In the genomic region with DNA sequence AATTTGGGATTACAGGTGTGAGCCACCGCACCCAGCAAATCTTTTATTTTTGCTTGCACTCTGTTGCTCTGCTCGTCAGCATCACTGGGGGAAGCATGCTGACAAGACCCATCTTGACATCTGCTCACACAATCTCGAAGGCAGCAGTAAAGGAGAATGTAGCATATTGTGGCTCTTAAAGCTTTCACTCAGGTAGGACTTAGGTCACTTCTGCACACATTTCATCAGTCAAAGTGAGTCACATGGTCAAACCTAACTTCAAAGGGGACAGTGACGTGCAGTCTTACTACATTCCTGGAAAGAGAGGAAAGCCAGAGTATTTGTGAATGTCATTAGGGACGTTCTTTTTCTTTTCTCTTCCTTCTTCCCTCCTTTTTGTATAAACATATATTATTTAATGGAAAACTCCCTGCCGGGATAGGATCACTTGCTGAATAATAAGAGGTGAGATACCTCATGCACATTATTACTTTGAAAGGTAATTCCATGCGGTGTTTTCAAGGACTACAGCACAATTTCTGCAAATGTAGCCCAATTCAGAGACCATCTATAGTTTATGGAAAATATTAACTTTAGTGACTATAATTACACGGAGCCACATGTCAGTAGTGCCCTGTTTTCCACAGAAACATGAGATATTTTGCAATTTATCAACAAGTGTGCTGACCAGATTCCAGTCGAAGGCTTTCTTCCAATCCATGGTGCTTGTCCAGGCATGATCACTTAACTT, we compare ENCODE assay signal across 1 cellular context.
A peak's percentile ranks its signal among the peaks of the same experiment; 100 is the strongest.
TF ChIP-seq lines count a peak whose summit lies in the region.

No MANE protein-coding gene starts in this region.

TF ChIP-seq in HepG2, 621 proteins besides CTCF, POLR2A, EP300 and RAD21 (continued from another document and continues in another):
- no peak for TF ChIP-seq JUND (CRISPR knock-in tag; IDR thresholded peaks at IDR 0.05)
- TF ChIP-seq, protein P1, sequence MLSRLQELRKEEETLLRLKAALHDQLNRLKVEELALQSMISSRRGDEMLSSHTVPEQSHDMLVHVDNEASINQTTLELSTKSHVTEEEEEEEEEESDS (CRISPR knock-in tag; IDR thresholded peaks at IDR 0.05; ENCODE audit: borderline replicate concordance) = no peak
- TF ChIP-seq AKAP8 (CRISPR knock-in tag; IDR thresholded peaks at IDR 0.05) = no peak
- TF ChIP-seq, protein P2, sequence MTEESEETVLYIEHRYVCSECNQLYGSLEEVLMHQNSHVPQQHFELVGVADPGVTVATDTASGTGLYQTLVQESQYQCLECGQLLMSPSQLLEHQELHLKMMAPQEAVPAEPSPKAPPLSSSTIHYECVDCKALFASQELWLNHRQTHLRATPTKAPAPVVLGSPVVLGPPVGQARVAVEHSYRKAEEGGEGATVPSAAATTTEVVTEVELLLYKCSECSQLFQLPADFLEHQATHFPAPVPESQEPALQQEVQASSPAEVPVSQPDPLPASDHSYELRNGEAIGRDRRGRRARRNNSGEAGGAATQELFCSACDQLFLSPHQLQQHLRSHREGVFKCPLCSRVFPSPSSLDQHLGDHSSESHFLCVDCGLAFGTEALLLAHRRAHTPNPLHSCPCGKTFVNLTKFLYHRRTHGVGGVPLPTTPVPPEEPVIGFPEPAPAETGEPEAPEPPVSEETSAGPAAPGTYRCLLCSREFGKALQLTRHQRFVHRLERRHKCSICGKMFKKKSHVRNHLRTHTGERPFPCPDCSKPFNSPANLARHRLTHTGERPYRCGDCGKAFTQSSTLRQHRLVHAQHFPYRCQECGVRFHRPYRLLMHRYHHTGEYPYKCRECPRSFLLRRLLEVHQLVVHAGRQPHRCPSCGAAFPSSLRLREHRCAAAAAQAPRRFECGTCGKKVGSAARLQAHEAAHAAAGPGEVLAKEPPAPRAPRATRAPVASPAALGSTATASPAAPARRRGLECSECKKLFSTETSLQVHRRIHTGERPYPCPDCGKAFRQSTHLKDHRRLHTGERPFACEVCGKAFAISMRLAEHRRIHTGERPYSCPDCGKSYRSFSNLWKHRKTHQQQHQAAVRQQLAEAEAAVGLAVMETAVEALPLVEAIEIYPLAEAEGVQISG (CRISPR knock-in tag; IDR thresholded peaks at IDR 0.05) = no peak
- no peak for TF ChIP-seq ZNF678 (CRISPR knock-in tag; IDR thresholded peaks at IDR 0.05)
- TF ChIP-seq RFX1 (IDR thresholded peaks at IDR 0.05) = no peak
- no peak for TF ChIP-seq MAFF (IDR thresholded peaks at IDR 0.05; ENCODE audit: low read depth, low read length)
- no peak for TF ChIP-seq ZNF605 (CRISPR knock-in tag; IDR thresholded peaks at IDR 0.05)
- no peak for TF ChIP-seq MXD4 (CRISPR knock-in tag; IDR thresholded peaks at IDR 0.05)
- TF ChIP-seq ZBTB21 (CRISPR knock-in tag; IDR thresholded peaks at IDR 0.05) = no peak; the same call in 1 of the 2 replicates
- TF ChIP-seq, protein P3, sequence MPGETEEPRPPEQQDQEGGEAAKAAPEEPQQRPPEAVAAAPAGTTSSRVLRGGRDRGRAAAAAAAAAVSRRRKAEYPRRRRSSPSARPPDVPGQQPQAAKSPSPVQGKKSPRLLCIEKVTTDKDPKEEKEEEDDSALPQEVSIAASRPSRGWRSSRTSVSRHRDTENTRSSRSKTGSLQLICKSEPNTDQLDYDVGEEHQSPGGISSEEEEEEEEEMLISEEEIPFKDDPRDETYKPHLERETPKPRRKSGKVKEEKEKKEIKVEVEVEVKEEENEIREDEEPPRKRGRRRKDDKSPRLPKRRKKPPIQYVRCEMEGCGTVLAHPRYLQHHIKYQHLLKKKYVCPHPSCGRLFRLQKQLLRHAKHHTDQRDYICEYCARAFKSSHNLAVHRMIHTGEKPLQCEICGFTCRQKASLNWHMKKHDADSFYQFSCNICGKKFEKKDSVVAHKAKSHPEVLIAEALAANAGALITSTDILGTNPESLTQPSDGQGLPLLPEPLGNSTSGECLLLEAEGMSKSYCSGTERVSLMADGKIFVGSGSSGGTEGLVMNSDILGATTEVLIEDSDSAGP (CRISPR knock-in tag; IDR thresholded peaks at IDR 0.05; ENCODE audit: borderline replicate concordance) = no peak
- TF ChIP-seq ZNF337 (CRISPR knock-in tag; IDR thresholded peaks at IDR 0.05; ENCODE audit: borderline replicate concordance, low read depth) = no peak
- TF ChIP-seq ZNF3 (CRISPR knock-in tag; IDR thresholded peaks at IDR 0.05) = no peak
- no peak for TF ChIP-seq JUN (CRISPR knock-in tag; IDR thresholded peaks at IDR 0.05)
- no peak for TF ChIP-seq HMG20B (CRISPR knock-in tag; conservative IDR thresholded peaks at IDR 0.05)
- TF ChIP-seq, protein P4, sequence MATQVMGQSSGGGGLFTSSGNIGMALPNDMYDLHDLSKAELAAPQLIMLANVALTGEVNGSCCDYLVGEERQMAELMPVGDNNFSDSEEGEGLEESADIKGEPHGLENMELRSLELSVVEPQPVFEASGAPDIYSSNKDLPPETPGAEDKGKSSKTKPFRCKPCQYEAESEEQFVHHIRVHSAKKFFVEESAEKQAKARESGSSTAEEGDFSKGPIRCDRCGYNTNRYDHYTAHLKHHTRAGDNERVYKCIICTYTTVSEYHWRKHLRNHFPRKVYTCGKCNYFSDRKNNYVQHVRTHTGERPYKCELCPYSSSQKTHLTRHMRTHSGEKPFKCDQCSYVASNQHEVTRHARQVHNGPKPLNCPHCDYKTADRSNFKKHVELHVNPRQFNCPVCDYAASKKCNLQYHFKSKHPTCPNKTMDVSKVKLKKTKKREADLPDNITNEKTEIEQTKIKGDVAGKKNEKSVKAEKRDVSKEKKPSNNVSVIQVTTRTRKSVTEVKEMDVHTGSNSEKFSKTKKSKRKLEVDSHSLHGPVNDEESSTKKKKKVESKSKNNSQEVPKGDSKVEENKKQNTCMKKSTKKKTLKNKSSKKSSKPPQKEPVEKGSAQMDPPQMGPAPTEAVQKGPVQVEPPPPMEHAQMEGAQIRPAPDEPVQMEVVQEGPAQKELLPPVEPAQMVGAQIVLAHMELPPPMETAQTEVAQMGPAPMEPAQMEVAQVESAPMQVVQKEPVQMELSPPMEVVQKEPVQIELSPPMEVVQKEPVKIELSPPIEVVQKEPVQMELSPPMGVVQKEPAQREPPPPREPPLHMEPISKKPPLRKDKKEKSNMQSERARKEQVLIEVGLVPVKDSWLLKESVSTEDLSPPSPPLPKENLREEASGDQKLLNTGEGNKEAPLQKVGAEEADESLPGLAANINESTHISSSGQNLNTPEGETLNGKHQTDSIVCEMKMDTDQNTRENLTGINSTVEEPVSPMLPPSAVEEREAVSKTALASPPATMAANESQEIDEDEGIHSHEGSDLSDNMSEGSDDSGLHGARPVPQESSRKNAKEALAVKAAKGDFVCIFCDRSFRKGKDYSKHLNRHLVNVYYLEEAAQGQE (IDR thresholded peaks at IDR 0.05; ENCODE audit: borderline replicate concordance in 1 of 2, low read depth in 1 of 2, low read length in 2 of 2) = no peak
- TF ChIP-seq, protein P5, sequence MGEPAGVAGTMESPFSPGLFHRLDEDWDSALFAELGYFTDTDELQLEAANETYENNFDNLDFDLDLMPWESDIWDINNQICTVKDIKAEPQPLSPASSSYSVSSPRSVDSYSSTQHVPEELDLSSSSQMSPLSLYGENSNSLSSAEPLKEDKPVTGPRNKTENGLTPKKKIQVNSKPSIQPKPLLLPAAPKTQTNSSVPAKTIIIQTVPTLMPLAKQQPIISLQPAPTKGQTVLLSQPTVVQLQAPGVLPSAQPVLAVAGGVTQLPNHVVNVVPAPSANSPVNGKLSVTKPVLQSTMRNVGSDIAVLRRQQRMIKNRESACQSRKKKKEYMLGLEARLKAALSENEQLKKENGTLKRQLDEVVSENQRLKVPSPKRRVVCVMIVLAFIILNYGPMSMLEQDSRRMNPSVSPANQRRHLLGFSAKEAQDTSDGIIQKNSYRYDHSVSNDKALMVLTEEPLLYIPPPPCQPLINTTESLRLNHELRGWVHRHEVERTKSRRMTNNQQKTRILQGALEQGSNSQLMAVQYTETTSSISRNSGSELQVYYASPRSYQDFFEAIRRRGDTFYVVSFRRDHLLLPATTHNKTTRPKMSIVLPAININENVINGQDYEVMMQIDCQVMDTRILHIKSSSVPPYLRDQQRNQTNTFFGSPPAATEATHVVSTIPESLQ (CRISPR knock-in tag; conservative IDR thresholded peaks at IDR 0.05) = no peak
- TF ChIP-seq NFE2L2 (IDR thresholded peaks at IDR 0.05; ENCODE audit: low read length) = no peak
- no peak for TF ChIP-seq THAP11 (CRISPR knock-in tag; IDR thresholded peaks at IDR 0.05)
- TF ChIP-seq, protein P6, sequence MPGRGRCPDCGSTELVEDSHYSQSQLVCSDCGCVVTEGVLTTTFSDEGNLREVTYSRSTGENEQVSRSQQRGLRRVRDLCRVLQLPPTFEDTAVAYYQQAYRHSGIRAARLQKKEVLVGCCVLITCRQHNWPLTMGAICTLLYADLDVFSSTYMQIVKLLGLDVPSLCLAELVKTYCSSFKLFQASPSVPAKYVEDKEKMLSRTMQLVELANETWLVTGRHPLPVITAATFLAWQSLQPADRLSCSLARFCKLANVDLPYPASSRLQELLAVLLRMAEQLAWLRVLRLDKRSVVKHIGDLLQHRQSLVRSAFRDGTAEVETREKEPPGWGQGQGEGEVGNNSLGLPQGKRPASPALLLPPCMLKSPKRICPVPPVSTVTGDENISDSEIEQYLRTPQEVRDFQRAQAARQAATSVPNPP (CRISPR knock-in tag; IDR thresholded peaks at IDR 0.05) = no peak
- TF ChIP-seq KDM3A (CRISPR knock-in tag; IDR thresholded peaks at IDR 0.05; ENCODE audit: low read depth) = no peak
- no peak for TF ChIP-seq HNRNPLL (IDR thresholded peaks at IDR 0.05; ENCODE audit: low read depth, low read length, poor library complexity, severe bottlenecking)
- no peak for TF ChIP-seq SALL2 (CRISPR knock-in tag; IDR thresholded peaks at IDR 0.05)
- TF ChIP-seq DNMT3B (CRISPR knock-in tag; conservative IDR thresholded peaks at IDR 0.05) = no peak
- TF ChIP-seq, protein P7, sequence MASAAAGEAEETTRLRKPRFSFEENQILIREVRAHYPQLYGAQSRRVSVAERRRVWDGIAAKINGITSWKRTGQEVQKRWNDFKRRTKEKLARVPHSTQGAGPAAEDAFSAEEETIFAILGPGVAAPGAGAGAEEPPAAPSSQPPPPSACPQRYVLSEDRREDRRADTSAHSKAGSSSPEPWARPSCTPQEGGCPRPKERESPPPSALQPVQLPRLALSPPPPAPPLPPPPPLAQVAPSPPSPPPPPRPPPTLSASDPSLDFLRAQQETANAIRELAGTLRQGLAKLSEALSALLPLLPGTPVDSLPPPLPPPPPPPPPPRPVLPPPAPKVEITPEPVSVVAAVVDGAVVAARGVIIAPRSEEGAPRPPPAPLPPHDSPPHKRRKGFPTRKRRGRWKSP (CRISPR knock-in tag; IDR thresholded peaks at IDR 0.05) = peak; percentile 24; the same call in 1 of the 2 replicates
- no peak for TF ChIP-seq TAF1 (CRISPR knock-in tag; IDR thresholded peaks at IDR 0.05)
- TF ChIP-seq ELF3 (CRISPR knock-in tag; IDR thresholded peaks at IDR 0.05) = peak; percentile 53; the same call in 1 of the 2 replicates
- no peak for TF ChIP-seq XBP1 (CRISPR knock-in tag; IDR thresholded peaks at IDR 0.05)
- TF ChIP-seq, protein P8, sequence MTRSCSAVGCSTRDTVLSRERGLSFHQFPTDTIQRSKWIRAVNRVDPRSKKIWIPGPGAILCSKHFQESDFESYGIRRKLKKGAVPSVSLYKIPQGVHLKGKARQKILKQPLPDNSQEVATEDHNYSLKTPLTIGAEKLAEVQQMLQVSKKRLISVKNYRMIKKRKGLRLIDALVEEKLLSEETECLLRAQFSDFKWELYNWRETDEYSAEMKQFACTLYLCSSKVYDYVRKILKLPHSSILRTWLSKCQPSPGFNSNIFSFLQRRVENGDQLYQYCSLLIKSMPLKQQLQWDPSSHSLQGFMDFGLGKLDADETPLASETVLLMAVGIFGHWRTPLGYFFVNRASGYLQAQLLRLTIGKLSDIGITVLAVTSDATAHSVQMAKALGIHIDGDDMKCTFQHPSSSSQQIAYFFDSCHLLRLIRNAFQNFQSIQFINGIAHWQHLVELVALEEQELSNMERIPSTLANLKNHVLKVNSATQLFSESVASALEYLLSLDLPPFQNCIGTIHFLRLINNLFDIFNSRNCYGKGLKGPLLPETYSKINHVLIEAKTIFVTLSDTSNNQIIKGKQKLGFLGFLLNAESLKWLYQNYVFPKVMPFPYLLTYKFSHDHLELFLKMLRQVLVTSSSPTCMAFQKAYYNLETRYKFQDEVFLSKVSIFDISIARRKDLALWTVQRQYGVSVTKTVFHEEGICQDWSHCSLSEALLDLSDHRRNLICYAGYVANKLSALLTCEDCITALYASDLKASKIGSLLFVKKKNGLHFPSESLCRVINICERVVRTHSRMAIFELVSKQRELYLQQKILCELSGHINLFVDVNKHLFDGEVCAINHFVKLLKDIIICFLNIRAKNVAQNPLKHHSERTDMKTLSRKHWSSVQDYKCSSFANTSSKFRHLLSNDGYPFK (CRISPR knock-in tag; IDR thresholded peaks at IDR 0.05; ENCODE audit: borderline replicate concordance) = no peak
- peak; percentile 69; the same call in 1 of the 2 replicates for TF ChIP-seq CREM (IDR thresholded peaks at IDR 0.05)
- TF ChIP-seq CREM (CRISPR knock-in tag; IDR thresholded peaks at IDR 0.05) = no peak
- TF ChIP-seq NFIB (CRISPR knock-in tag; IDR thresholded peaks at IDR 0.05; ENCODE audit: borderline replicate concordance) = no peak
- no peak for TF ChIP-seq ARHGAP35 (CRISPR knock-in tag; IDR thresholded peaks at IDR 0.05; ENCODE audit: borderline replicate concordance)
- no peak for TF ChIP-seq SMARCE1 (IDR thresholded peaks at IDR 0.05; ENCODE audit: borderline replicate concordance)
- TF ChIP-seq, protein P9, sequence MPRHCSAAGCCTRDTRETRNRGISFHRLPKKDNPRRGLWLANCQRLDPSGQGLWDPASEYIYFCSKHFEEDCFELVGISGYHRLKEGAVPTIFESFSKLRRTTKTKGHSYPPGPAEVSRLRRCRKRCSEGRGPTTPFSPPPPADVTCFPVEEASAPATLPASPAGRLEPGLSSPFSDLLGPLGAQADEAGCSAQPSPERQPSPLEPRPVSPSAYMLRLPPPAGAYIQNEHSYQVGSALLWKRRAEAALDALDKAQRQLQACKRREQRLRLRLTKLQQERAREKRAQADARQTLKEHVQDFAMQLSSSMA (CRISPR knock-in tag; IDR thresholded peaks at IDR 0.05) = no peak
- TF ChIP-seq, protein P10, sequence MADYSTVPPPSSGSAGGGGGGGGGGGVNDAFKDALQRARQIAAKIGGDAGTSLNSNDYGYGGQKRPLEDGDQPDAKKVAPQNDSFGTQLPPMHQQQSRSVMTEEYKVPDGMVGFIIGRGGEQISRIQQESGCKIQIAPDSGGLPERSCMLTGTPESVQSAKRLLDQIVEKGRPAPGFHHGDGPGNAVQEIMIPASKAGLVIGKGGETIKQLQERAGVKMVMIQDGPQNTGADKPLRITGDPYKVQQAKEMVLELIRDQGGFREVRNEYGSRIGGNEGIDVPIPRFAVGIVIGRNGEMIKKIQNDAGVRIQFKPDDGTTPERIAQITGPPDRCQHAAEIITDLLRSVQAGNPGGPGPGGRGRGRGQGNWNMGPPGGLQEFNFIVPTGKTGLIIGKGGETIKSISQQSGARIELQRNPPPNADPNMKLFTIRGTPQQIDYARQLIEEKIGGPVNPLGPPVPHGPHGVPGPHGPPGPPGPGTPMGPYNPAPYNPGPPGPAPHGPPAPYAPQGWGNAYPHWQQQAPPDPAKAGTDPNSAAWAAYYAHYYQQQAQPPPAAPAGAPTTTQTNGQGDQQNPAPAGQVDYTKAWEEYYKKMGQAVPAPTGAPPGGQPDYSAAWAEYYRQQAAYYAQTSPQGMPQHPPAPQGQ (CRISPR knock-in tag; IDR thresholded peaks at IDR 0.05; ENCODE audit: borderline replicate concordance) = no peak
- no peak for TF ChIP-seq ISL2 (CRISPR knock-in tag; IDR thresholded peaks at IDR 0.05)
- TF ChIP-seq, protein P11, sequence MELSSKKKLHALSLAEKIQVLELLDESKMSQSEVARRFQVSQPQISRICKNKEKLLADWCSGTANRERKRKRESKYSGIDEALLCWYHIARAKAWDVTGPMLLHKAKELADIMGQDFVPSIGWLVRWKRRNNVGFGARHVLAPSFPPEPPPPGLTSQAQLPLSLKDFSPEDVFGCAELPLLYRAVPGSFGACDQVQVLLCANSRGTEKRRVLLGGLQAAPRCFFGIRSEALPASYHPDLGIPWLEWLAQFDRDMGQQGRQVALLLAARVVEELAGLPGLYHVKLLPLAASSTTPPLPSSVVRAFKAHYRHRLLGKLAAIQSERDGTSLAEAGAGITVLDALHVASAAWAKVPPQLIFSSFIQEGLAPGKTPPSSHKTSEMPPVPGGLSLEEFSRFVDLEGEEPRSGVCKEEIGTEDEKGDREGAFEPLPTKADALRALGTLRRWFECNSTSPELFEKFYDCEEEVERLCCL (CRISPR knock-in tag; IDR thresholded peaks at IDR 0.05; ENCODE audit: borderline replicate concordance) = no peak
